9 cellular contexts compared by ENCODE assay signal in the genomic region with DNA sequence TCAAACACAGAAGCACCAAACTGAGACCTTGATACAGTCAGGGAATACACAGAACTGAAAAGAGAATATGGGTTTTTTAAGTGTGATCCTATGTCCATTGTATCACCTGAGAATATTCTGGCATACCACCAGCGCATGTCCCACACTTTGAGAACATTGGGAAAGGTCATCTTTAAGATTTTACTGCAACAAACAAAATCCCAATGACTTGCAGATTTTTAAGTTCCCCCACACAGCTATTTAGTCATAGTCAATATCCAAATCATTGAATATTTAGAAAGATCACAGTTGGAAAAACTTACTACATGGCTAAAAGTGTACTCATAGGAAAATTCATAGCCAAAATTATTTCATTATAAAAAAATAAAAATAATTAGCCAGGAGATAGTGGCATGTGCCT.
"Had no signal": no experiment of that assay in that cellular context is flagged by ENCODE, and none has a peak within 500 bp of the region (broad histone marks: within the 10 kb centered on the region; RNA-seq: fewer than 3 reads in every experiment).

No MANE protein-coding gene starts in this region.

- H3K27ac ChIP-seq: GM23248 had no signal

- FAIRE-seq: H1, H54 had no signal

- H2AFZ ChIP-seq: GM23248, GM23338 had no signal

- H3K4me2 ChIP-seq: GM23338 had no signal

- H3K36me3 ChIP-seq: HAP-1 had no signal

- H3K4me3 ChIP-seq: GM23248, GM23338, HAP-1 had no signal

- ATAC-seq: GM23338, HCT116 had no signal

- H3K9ac ChIP-seq: GM23248 had no signal

- H3K4me1 ChIP-seq: HAP-1 had no signal

- DNase-seq: GM23248, GOT3, HCEC 1CT, HFFc6 had no signal

- H3K9me3 ChIP-seq: HAP-1 had no signal
